In the genomic region with DNA sequence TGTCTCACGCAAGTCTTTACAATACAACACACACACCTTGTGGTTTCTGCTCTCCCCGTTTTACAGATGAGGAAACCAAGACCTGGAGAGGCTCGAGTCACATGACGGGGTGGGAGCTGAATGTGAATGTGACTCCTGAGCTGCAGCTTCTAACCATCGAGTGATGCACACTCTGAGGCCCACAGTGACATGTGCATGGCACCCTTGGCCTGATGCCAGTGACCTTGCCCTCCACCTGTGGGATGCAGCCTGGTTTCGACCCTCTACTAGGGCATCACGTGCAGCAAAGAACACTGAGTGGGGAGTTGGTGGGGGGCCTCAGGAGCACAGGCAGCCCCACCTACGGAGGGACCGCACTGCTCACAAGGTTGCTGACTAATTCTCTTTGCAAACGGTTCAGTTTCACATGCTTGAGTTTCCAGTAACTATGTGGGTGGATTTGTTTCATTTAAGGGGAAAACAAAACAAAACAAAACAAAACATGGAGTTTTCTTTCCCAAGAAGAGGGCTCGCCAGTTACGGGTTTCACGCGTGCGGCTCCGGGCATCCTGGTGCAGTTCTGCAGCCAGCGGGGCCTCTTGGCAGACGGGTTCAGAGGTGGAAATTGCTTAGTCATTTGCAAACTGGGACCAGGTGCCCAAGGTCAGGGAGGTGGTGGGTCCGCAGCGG, we compare ENCODE assay signal across 8 cellular contexts. TPM values are rescaled to one million over a fixed set of nuclear protein-coding genes. Genes with fewer than 3 reads are reported as not detected.
A peak's percentile ranks its signal among the peaks of the same experiment; 100 is the strongest.
DNase-seq lines count a peak whose midpoint lies in the region; ATAC-seq and TF ChIP-seq lines count a peak whose summit lies in the region.

No MANE protein-coding gene starts in this region.

- ATAC-seq in heart right ventricle = no peak
- ATAC-seq in aorta (ENCODE audit: low FRiP score) = no peak

- H3K36me3 ChIP-seq in left ventricle myocardium inferior (peaks cover 5% of the 10 kb centered on the region), heart right ventricle (peaks cover 0 to 4% (median 0%) of the 10 kb centered on the region in 9 donors), adipocyte (ENCODE audit: control insufficient read depth, insufficient read depth, low read length, severe bottlenecking) (no peaks in the 10 kb centered on the region), muscle layer of duodenum (ENCODE audit: control insufficient read depth in 1 of 2, insufficient read depth in 2 of 2, low read length in 2 of 2) (no peaks in the 10 kb centered on the region), aorta (ENCODE audit: control insufficient read depth in 1 of 2, insufficient read depth in 2 of 2, low read length in 1 of 2) (no peaks in the 10 kb centered on the region), colonic mucosa (no peaks in the 10 kb centered on the region)

- H3K9me3 ChIP-seq in left ventricle myocardium inferior (replicated peaks) (no peaks in the 10 kb centered on the region), heart right ventricle (no peaks in the 10 kb centered on the region), adipocyte (ENCODE audit: control insufficient read depth, low read length) (no peaks in the 10 kb centered on the region), muscle layer of duodenum (ENCODE audit: control insufficient read depth in 1 of 2, low read length in 2 of 2) (no peaks in the 10 kb centered on the region), aorta (ENCODE audit: control insufficient read depth, low read length) (no peaks in the 10 kb centered on the region), colonic mucosa (no peaks in the 10 kb centered on the region)

- H3K9ac ChIP-seq in adipocyte (ENCODE audit: low read length) = peak overlapping the region; percentile 61
- H3K9ac ChIP-seq in colonic mucosa (ENCODE audit: low read depth in 2 of 2, low read length in 2 of 2) = no peak overlapping the region

- H3K27me3 ChIP-seq in left ventricle myocardium inferior (ENCODE audit: low read depth) (no peaks in the 10 kb centered on the region), heart right ventricle (no peaks in the 10 kb centered on the region), adipocyte (replicated peaks; ENCODE audit: control insufficient read depth, insufficient read depth, low read length) (no peaks in the 10 kb centered on the region), muscle layer of duodenum (ENCODE audit: low read depth, low read length) (no peaks in the 10 kb centered on the region), aorta (ENCODE audit: control insufficient read depth in 1 of 2, insufficient read depth in 2 of 2, low read length in 1 of 2) (no peaks in the 10 kb centered on the region), colonic mucosa (no peaks in the 10 kb centered on the region)

- no peak overlapping the region for H3K4me3 ChIP-seq in left ventricle myocardium inferior
- H3K4me3 ChIP-seq in heart right ventricle = no peak overlapping the region
- peak overlapping the region; percentile 35 for H3K4me3 ChIP-seq in adipocyte (ENCODE audit: low read length)
- H3K4me3 ChIP-seq in muscle layer of duodenum (ENCODE audit: low read depth in 1 of 2, low read length in 2 of 2) = no peak overlapping the region
- H3K4me3 ChIP-seq in aorta (ENCODE audit: low read length in 2 of 2) = no peak overlapping the region
- no peak overlapping the region for H3K4me3 ChIP-seq in colonic mucosa

- DNase-seq in left ventricle myocardium inferior (peak; percentile 13), heart right ventricle (no peak), adipocyte (ENCODE audit: low read depth) (peak; percentile 83), aorta (peak; percentile 70 to 72), NCI-H1105 (lab: John Stamatoyannopoulos, UW) (no peak), DMS79 treated with DMSO at 0.1 percent for 48 hours (lab: John Stamatoyannopoulos, UW) (no peak), colonic mucosa (no peak)

- H3K27ac ChIP-seq in left ventricle myocardium inferior (replicated peaks) (no peak overlapping the region), heart right ventricle (peak overlapping the region in 1 of 10 donors; percentile 29), muscle layer of duodenum (ENCODE audit: low read length) (peak overlapping the region; percentile 34), aorta (ENCODE audit: low read depth in 1 of 2, low read length in 2 of 2) (peak overlapping the region in 1 of 2 donors; percentile 55), colonic mucosa (no peak overlapping the region)

- 79 to 84% methylated on average over 20 of the region's 20 CpGs for WGBS in heart right ventricle, 2 donors
- 22 to 23% methylated on average over 20 of the region's 20 CpGs for WGBS in aorta, 2 donors

- intact Hi-C loops in left ventricle myocardium inferior (cut with micrococcal nuclease) (no loop called here), heart right ventricle (cut with DNase I) (no loop called here), aorta (cut with DNase I) (no loop called here), colonic mucosa (cut with DNase I) (no loop called here)

- H3K4me1 ChIP-seq in left ventricle myocardium inferior (peaks cover 57% of the 10 kb centered on the region), heart right ventricle (peaks cover 0 to 46% (median 15%) of the 10 kb centered on the region in 9 donors), adipocyte (ENCODE audit: control insufficient read depth, insufficient read depth, low read length) (peaks cover 56% of the 10 kb centered on the region), muscle layer of duodenum (ENCODE audit: control insufficient read depth in 1 of 2, insufficient read depth in 2 of 2, low read length in 2 of 2) (peaks cover 8 to 74% of the 10 kb centered on the region in 2 donors), aorta (ENCODE audit: control insufficient read depth in 1 of 2, insufficient read depth in 2 of 2, low read length in 2 of 2) (no peaks in the 10 kb centered on the region), colonic mucosa (no peaks in the 10 kb centered on the region)

- TF ChIP-seq CTCF in left ventricle myocardium inferior (IDR thresholded peaks at IDR 0.05; ENCODE audit: borderline replicate concordance) (no peak), heart right ventricle (IDR thresholded peaks at IDR 0.05) (no peak), colonic mucosa (IDR thresholded peaks at IDR 0.05) (no peak)

RNA-seq across cellular contexts. Expression of a gene that starts 22.9 kb away (rescaled TPM):
- total RNA-seq in left ventricle myocardium inferior (17.6 TPM), heart right ventricle (10 to 100 TPM in 3 of 10 donors, 1 to 10 TPM in 7; 5.5 to 16.5 (median 9.4) TPM), aorta (10 to 100 TPM; 34.8 to 62.0 TPM), colonic mucosa (10 to 100 TPM; 14.9 to 28.7 TPM)
- polyA plus RNA-seq in heart right ventricle (1 to 10 TPM; 6.7 to 7.5 TPM), aorta (10 to 100 TPM; 21.2 to 36.8 TPM)

Comparison
In these comparisons a context has a peak if more than half of its experiments do, and no peak if none do; other contexts are left out.
1. DNase-seq: peak in left ventricle myocardium inferior (single experiment), adipocyte (single experiment) and aorta (2 of 2); none in heart right ventricle (0 of 2), NCI-H1105 (single experiment), DMS79 treated with DMSO at 0.1 percent for 48 hours (single experiment) and colonic mucosa (single experiment).